Comparison of ENCODE assay signal across 1 cellular context in the genomic region with DNA sequence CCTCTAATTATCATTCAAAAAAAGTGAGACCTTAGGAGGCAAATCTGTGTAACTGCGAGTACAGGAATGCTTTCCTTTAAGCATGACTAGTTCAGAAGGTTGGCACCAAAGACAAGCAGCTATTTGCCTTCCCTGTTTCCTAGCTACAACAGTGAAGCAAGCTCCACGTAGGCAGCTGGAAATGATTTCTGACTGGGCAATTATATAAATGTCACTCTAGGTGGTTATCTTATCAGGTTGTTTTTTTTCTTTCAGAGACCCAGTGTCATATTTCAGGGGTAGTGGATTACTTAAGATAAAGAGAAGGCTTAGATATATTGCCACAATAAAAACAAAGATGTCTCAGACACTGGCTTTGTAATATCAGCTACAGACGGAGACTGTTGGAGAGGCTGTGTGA.
TF ChIP-seq lines count a peak whose summit lies in the region.

No MANE protein-coding gene starts in this region.

TF ChIP-seq in HepG2, 621 proteins besides CTCF, POLR2A, EP300 and RAD21 (continued from another document):
- TF ChIP-seq, protein P1, sequence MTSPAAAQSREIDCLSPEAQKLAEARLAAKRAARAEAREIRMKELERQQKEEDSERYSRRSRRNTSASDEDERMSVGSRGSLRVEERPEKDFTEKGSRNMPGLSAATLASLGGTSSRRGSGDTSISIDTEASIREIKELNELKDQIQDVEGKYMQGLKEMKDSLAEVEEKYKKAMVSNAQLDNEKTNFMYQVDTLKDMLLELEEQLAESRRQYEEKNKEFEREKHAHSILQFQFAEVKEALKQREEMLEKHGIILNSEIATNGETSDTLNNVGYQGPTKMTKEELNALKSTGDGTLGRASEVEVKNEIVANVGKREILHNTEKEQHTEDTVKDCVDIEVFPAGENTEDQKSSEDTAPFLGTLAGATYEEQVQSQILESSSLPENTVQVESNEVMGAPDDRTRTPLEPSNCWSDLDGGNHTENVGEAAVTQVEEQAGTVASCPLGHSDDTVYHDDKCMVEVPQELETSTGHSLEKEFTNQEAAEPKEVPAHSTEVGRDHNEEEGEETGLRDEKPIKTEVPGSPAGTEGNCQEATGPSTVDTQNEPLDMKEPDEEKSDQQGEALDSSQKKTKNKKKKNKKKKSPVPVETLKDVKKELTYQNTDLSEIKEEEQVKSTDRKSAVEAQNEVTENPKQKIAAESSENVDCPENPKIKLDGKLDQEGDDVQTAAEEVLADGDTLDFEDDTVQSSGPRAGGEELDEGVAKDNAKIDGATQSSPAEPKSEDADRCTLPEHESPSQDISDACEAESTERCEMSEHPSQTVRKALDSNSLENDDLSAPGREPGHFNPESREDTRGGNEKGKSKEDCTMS (CRISPR knock-in tag; conservative IDR thresholded peaks at IDR 0.05), result no peak
- TF ChIP-seq, protein P2, sequence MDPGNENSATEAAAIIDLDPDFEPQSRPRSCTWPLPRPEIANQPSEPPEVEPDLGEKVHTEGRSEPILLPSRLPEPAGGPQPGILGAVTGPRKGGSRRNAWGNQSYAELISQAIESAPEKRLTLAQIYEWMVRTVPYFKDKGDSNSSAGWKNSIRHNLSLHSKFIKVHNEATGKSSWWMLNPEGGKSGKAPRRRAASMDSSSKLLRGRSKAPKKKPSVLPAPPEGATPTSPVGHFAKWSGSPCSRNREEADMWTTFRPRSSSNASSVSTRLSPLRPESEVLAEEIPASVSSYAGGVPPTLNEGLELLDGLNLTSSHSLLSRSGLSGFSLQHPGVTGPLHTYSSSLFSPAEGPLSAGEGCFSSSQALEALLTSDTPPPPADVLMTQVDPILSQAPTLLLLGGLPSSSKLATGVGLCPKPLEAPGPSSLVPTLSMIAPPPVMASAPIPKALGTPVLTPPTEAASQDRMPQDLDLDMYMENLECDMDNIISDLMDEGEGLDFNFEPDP (CRISPR knock-in tag; conservative IDR thresholded peaks at IDR 0.05), result no peak
- TF ChIP-seq MYNN (CRISPR knock-in tag; IDR thresholded peaks at IDR 0.05; ENCODE audit: low read depth), result no peak
